Comparison of ENCODE assay signal across 9 cellular contexts in the genomic region with DNA sequence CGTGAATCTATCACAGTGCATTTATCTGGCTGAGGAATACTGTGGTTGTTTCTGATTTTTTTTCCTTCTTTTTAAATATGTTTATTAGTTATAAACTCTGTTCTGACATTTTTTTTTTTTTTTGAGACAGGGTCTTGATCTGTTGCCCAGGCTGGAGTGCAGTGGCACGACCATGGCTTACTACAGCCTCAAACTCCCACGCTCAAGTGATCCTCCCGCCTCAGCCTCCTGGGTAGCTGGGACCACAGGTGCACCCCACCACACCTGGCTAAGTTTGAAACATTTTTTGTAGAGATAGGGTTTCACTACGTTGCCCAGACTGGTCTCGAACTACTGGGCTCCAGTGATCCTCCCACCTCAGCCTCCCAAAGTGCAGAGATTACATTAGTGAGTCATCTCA.
"Had no signal": no experiment of that assay in that cellular context is flagged by ENCODE, and none has a peak within 500 bp of the region (broad histone marks: within the 10 kb centered on the region; RNA-seq: fewer than 3 reads in every experiment).

No MANE protein-coding gene starts in this region.

- H3K4me3 Mint-ChIP-seq: GM23338, H9, HFFc6 had no signal

- H2AFZ ChIP-seq: GM23338 had no signal

- H3K9me3 Mint-ChIP-seq: GM23338, H9, HFFc6 had no signal

- H3K27ac Mint-ChIP-seq: GM23338, H9, HFFc6 had no signal

- ATAC-seq: GM23338 had no signal

- H3K4me3 ChIP-seq: GM23338 had no signal

- DNase-seq: H9, HCEC 1CT, HFFc6, IMR-90, KBM-7 had no signal

- FAIRE-seq: H1, H54, HTR-8/SVneo had no signal

- H3K4me2 ChIP-seq: GM23338 had no signal
